21 cellular contexts compared by ENCODE assay signal in the genomic region with DNA sequence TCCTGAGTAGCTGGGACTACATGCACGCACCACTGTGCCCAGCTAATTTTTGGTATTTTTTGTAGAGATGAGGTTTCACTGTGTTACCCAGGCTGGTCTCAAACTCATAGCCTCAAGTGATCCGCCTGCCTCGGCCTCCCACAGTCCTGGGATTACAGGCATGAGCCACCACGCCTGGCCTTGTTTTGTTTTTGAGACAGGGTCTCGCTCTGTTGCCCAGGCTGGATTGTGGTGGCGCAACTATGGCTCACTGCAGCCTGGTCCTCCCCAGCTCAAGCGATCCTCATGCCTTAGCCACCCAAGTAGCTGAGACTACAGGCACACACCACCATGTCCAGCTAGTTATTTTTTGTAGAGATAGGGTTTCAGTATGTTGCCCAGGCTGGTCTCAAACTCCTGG. TPM values are rescaled to one million over a fixed set of nuclear protein-coding genes. Genes with fewer than 3 reads are reported as not detected.
"Had no signal": no experiment of that assay in that cellular context is flagged by ENCODE, and none has a peak within 500 bp of the region (broad histone marks: within the 10 kb centered on the region; RNA-seq: fewer than 3 reads in every experiment).

No MANE protein-coding gene starts in this region.

- H3K27me3 ChIP-seq: brain microvascular endothelial cell, cardiac muscle cell had no signal

- DNase-seq: activated CD4-positive, alpha-beta T cell treated with anti-CD3 and anti-CD28 coated beads for 4 hours; activated CD4-positive, alpha-beta T cell treated with anti-CD3 and anti-CD28 coated beads, Interleukin-2, amount 50 U/mL, for 48 hours; activated CD8-positive, alpha-beta memory T cell treated with anti-CD3 and anti-CD28 coated beads for 24 hours; activated naive CD4-positive, alpha-beta T cell treated with Interleukin-2 at 50 U/mL for 16 hours; activated T-cell treated with anti-CD3 and anti-CD28 coated beads, Interleukin-2, amount 50 U/mL, for 4 hours; brain microvascular endothelial cell; NCI-H1048; NCI-H146; NCI-H187 treated with DMSO at 0.1 percent for 48 hours; NCI-H2081 treated with DMSO at 0.1 percent for 48 hours; NCI-H446; NCI-H524; PC-3; T-cell; WERI-Rb-1 had no signal

- FAIRE-seq: colon had no signal

- H3K27me3 Mint-ChIP-seq: T-cell had no signal

- H3K4me3 ChIP-seq: cardiac muscle cell, SK-N-MC had no signal

- H3K27ac Mint-ChIP-seq: T-cell had no signal

- ATAC-seq: activated CD4-positive, CD25-positive, alpha-beta regulatory T cell treated with anti-CD3 and anti-CD28 coated beads, Interleukin-2, amount 50 U/mL, for 24 hours; activated naive CD4-positive, alpha-beta T cell treated with anti-CD3 and anti-CD28 coated beads, Interleukin-2, amount 50 U/mL, for 72 hours; activated T-cell treated with anti-CD3 and anti-CD28 coated beads, Interleukin-2, amount 50 U/mL, for 4 hours; PC-3; Right ventricle myocardium inferior; T-cell had no signal

- H3K9me3 Mint-ChIP-seq: activated T-cell treated with anti-CD3 and anti-CD28 coated beads, Interleukin-2, amount 50 U/mL, for 4 hours; T-cell had no signal

- H3K27ac ChIP-seq: brain microvascular endothelial cell, cardiac muscle cell, SK-N-MC, WERI-Rb-1 had no signal

- H3K4me3 Mint-ChIP-seq: activated T-cell treated with anti-CD3 and anti-CD28 coated beads, Interleukin-2, amount 50 U/mL, for 4 hours; T-cell had no signal

RNA-seq across cellular contexts. Expression of a gene that starts 46.9 kb away (rescaled TPM):
- total RNA-seq: cardiac muscle cell, Right ventricle myocardium inferior had no signal
- polyA plus RNA-seq: cardiac muscle cell had no signal
